11 cellular contexts compared by ENCODE assay signal in the genomic region with DNA sequence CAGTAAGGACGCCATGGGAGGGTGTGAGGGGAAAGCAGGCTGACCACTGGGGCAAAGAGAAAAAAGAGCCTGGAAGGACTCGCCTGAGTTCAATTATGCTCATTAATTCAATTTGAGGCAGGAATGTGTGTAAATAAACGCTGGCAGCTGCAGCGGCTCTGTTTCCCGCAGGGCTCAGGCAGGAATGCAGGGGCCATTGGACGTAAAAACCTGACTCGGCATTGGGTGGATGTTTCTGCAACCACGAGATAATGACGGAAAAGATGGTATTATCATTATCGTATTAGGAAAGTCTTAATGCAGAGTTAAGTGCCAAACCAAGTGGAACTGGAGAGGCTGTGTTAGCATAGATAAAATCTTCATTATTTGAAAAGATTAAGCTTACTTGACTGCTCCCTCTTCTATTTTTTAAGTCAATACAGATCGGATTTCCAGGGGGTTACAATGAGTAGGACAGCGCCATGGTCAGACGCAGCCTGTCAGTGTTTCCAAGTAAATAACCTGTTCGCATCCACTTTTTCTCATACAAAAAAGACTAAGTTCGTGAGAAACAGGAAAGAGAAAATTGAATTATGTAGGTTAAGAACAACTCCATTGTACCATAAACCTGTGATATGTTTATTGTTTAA.
A peak's percentile ranks its signal among the peaks of the same experiment; 100 is the strongest.
DNase-seq lines count a peak whose midpoint lies in the region; ATAC-seq and TF ChIP-seq lines count a peak whose summit lies in the region.
"Had no signal": no experiment of that assay in that cellular context is flagged by ENCODE, and none has a peak within 500 bp of the region (broad histone marks: within the 10 kb centered on the region; RNA-seq: fewer than 3 reads in every experiment).

No MANE protein-coding gene starts in this region.

- no peaks in the 10 kb centered on the region for H3K27me3 ChIP-seq in tibial nerve

- H3K27ac ChIP-seq in tibial nerve: no peak overlapping the region
- H3K27ac ChIP-seq: skin epidermis had no signal

- no peaks in the 10 kb centered on the region for H3K36me3 Mint-ChIP-seq in neural crest cell (ENCODE audit: low read depth)

- ATAC-seq in GM19467 (IDR thresholded peaks at IDR 0.05; ENCODE audit: unreplicated experiment): no peak

- no peak for TF ChIP-seq CTCF in neural crest cell (conservative IDR thresholded peaks at IDR 0.05)
- TF ChIP-seq CTCF in tibial nerve (IDR thresholded peaks at IDR 0.05): no peak

- DNase-seq in EL (peak; percentile 24), NCI-H345 (lab: John Stamatoyannopoulos, UW) (peak; percentile 67), dedifferentiated amniotic fluid mesenchymal stem cell (ENCODE audit: extremely low spot score) (peak; percentile 20), neural crest cell (ENCODE audit: low read depth, low spot score) (peak; percentile 6), mesenteric fat pad (ENCODE audit: low spot score) (no peak), tibial nerve (ENCODE audit: low spot score in 2 of 2) (no peak)
- no peak for DNase-seq in stimulated activated CD4-positive, alpha-beta T cell treated with anti-CD3 and anti-CD28 coated beads, Interleukin-2, amount 100 ng/mL, for 24 hours
- DNase-seq: SIG-M5 had no signal

- 19 to 23% methylated on average over 15 of the region's 15 CpGs for WGBS in tibial nerve, 2 donors

- H3K36me3 ChIP-seq in tibial nerve: no peaks in the 10 kb centered on the region

- H3K27ac Mint-ChIP-seq in neural crest cell (ENCODE audit: unreplicated experiment): no peak overlapping the region
- H3K27ac Mint-ChIP-seq: stimulated activated naive CD8-positive, alpha-beta T cell treated with anti-CD3 and anti-CD28 coated beads, Interleukin-15, Interleukin-2, amounts not matched to agents 100 ng/mL and 50 ng/mL, for 24 hours had no signal

- no peaks in the 10 kb centered on the region for H3K9me3 ChIP-seq in tibial nerve

- H3K4me1 Mint-ChIP-seq in neural crest cell: peaks cover 30% of the 10 kb centered on the region

- peaks cover 0 to 10% (median 0%) of the 10 kb centered on the region in 4 donors for H3K4me1 ChIP-seq in tibial nerve

- peaks cover 2% of the 10 kb centered on the region for H3K27me3 Mint-ChIP-seq in neural crest cell (ENCODE audit: low read depth)
- H3K27me3 Mint-ChIP-seq: stimulated activated naive CD8-positive, alpha-beta T cell treated with anti-CD3 and anti-CD28 coated beads, Interleukin-15, Interleukin-2, amounts not matched to agents 100 ng/mL and 50 ng/mL, for 24 hours had no signal

- H3K4me3 Mint-ChIP-seq in neural crest cell: peak overlapping the region; percentile 51
- H3K4me3 Mint-ChIP-seq: stimulated activated naive CD8-positive, alpha-beta T cell treated with anti-CD3 and anti-CD28 coated beads, Interleukin-15, Interleukin-2, amounts not matched to agents 100 ng/mL and 50 ng/mL, for 24 hours had no signal

- H3K4me3 ChIP-seq in tibial nerve: no peak overlapping the region
- H3K4me3 ChIP-seq: skin epidermis had no signal

- no peak for TF ChIP-seq EP300 in tibial nerve (IDR thresholded peaks at IDR 0.05)

- no peak for TF ChIP-seq POLR2A in tibial nerve (IDR thresholded peaks at IDR 0.05)

- H3K9me3 Mint-ChIP-seq in neural crest cell: no peaks in the 10 kb centered on the region

Comparison
In these comparisons a context has a peak if more than half of its experiments do, and no peak if none do; other contexts are left out.
1. DNase-seq: peak in EL (single experiment), NCI-H345 (single experiment), dedifferentiated amniotic fluid mesenchymal stem cell (single experiment) and neural crest cell (single experiment); none in mesenteric fat pad (single experiment), tibial nerve (0 of 2) and stimulated activated CD4-positive, alpha-beta T cell treated with anti-CD3 and anti-CD28 coated beads, Interleukin-2, amount 100 ng/mL, for 24 hours (0 of 2).